Comparison of ENCODE assay signal across 8 cellular contexts in genomic region chr10:102432162-102432950, GRCh38. TPM values are rescaled to one million over a fixed set of nuclear protein-coding genes. Genes with fewer than 3 reads are reported as not detected.
DNase-seq lines count a peak whose midpoint lies in the region; ATAC-seq and TF ChIP-seq lines count a peak whose summit lies in the region.

Gene CUEDC2 (minus strand): TSS chr10:102432574. CDS start chr10:102425188, 7,386 bp downstream.

- CTCF ChIA-PET in Panc1 (lab: Charles Lee), result interaction anchor here (0.6 to 1.4 kb wide), 6 partner anchors 10 to 263 kb away, joined by 3 to 7 read pairs (median 5); no protein-coding TSS in a partner anchor

- POLR2A ChIA-PET in Panc1 (lab: Charles Lee), result interaction anchor here (0.5 to 0.7 kb wide), 5 partner anchors 10 to 1333 kb away, joined by 3 to 7 read pairs (median 5); no protein-coding TSS in a partner anchor

- H3K27ac ChIP-seq in Panc1 (ENCODE audit: low read length), result peak within 1 kb of the TSS; percentile 97
- peak within 1 kb of the TSS; percentile 79 for H3K27ac ChIP-seq in muscle layer of colon (ENCODE audit: low read depth, low read length)

- H3K36me3 Mint-ChIP-seq in activated T-cell treated with anti-CD3 and anti-CD28 coated beads, Interleukin-2, amount 50 U/mL, for 4 hours (ENCODE audit: insufficient read depth), result no peaks in the 10 kb centered on the region

- BruUV-seq in Panc1 (replicated peaks; lab: Mats Ljungman, UMichigan), result no TSS peak

- peak within 1 kb of the TSS; percentile 92 for H3K4me3 Mint-ChIP-seq in activated T-cell treated with anti-CD3 and anti-CD28 coated beads, Interleukin-2, amount 50 U/mL, for 4 hours

- H3K9ac ChIP-seq in muscle layer of colon (ENCODE audit: low read length), result peak within 1 kb of the TSS; percentile 98

- in situ Hi-C loops in Panc1 (cut with HindIII; ENCODE audit: low pct_unique_long_range_greater_than_20kb, low sequenced_read_pairs), result no loop called here

- intact Hi-C loops in Panc1 (cut with micrococcal nuclease; ENCODE audit: unreplicated experiment), result loop anchor here (5.0 kb wide), 1 partner anchor 45 kb away; no protein-coding TSS in a partner anchor

- H3K4me1 ChIP-seq in Panc1 (ENCODE audit: control insufficient read depth, insufficient read depth, low read length) (peaks cover 14% of the 10 kb centered on the region), muscle layer of colon (ENCODE audit: insufficient read depth, low read length) (peaks cover 8% of the 10 kb centered on the region)

- peaks cover 50% of the 10 kb centered on the region for H3K4me1 Mint-ChIP-seq in activated T-cell treated with anti-CD3 and anti-CD28 coated beads, Interleukin-2, amount 50 U/mL, for 4 hours (ENCODE audit: low read depth)

- TF ChIP-seq POLR2A in erythroblast (IDR thresholded peaks at IDR 0.05; ENCODE audit: low read length), result peak; percentile 71

- TF ChIP-seq CTCF in Panc1 (IDR thresholded peaks at IDR 0.05), result no peak

- DNase-seq in DMS53 treated with DMSO at 0.1 percent for 48 hours (lab: John Stamatoyannopoulos, UW; ENCODE audit: unreplicated experiment), result peak; percentile 91
- peak; percentile 97 for DNase-seq in KG1 (lab: John Stamatoyannopoulos, UW)
- DNase-seq in Panc1 (ENCODE audit: low read depth, low spot score), result peak; percentile 80
- DNase-seq in activated T-cell treated with anti-CD3 and anti-CD28 coated beads, Interleukin-2, amount 50 U/mL, for 4 hours, result peak; percentile 95
- peak; percentile 97 for DNase-seq in erythroblast (lab: John Stamatoyannopoulos, UW)
- peak; percentile 85 to 89 for DNase-seq in stimulated activated CD8-positive, alpha-beta memory T cell treated with anti-CD3 and anti-CD28 coated beads, Interleukin-7, amount 100 ng/mL, for 4 hours (ENCODE audit: low read depth in 2 of 2)

- H3K9me3 ChIP-seq in Panc1 (ENCODE audit: control insufficient read depth, insufficient read depth, low read depth, low read length) (no peaks in the 10 kb centered on the region), muscle layer of colon (ENCODE audit: low read length) (no peaks in the 10 kb centered on the region)

- no peaks in the 10 kb centered on the region for H3K9me3 Mint-ChIP-seq in activated T-cell treated with anti-CD3 and anti-CD28 coated beads, Interleukin-2, amount 50 U/mL, for 4 hours

- H3K36me3 ChIP-seq in Panc1 (ENCODE audit: control insufficient read depth, insufficient read depth, low read length) (no peaks in the 10 kb centered on the region; the same call in 1 of the 2 replicates), muscle layer of colon (ENCODE audit: insufficient read depth, low read length) (no peaks in the 10 kb centered on the region)

- no peaks in the 10 kb centered on the region for H3K27me3 Mint-ChIP-seq in activated T-cell treated with anti-CD3 and anti-CD28 coated beads, Interleukin-2, amount 50 U/mL, for 4 hours (ENCODE audit: low read depth)

- H3K27me3 ChIP-seq in Panc1 (ENCODE audit: control insufficient read depth, insufficient read depth, low read length) (no peaks in the 10 kb centered on the region), muscle layer of colon (ENCODE audit: control insufficient read depth in 1 of 2, insufficient read depth in 2 of 2, low read length in 2 of 2) (peaks cover 4% of the 10 kb centered on the region in 2 donors)

- ATAC-seq in GM21723 (IDR thresholded peaks at IDR 0.05; ENCODE audit: unreplicated experiment), result peak; percentile 85
- ATAC-seq in Panc1, result peak; percentile 96
- ATAC-seq in activated T-cell treated with anti-CD3 and anti-CD28 coated beads, Interleukin-2, amount 50 U/mL, for 4 hours, result peak; percentile 93 to 94

- H3K4me3 ChIP-seq in Panc1 (ENCODE audit: low read depth in 2 of 2, low read length in 2 of 2), result peak within 1 kb of the TSS; percentile 88 to 98
- H3K4me3 ChIP-seq in muscle layer of colon (ENCODE audit: low read depth in 1 of 2, low read length in 2 of 2), result peak within 1 kb of the TSS; percentile 85 to 98

RNA-seq across cellular contexts. Expression of gene CUEDC2, which starts in this region (rescaled TPM):
- total RNA-seq in Panc1 (2021; ENCODE audit: unreplicated experiment), result 79.3 TPM
- 128 TPM for polyA plus RNA-seq in Panc1 (2012; ENCODE audit: insufficient read length)
- total RNA-seq in activated T-cell treated with anti-CD3 and anti-CD28 coated beads, Interleukin-2, amount 50 U/mL, for 4 hours, result 10 to 100 TPM; 44.3 to 50.6 (median 45.3) TPM

Comparison
In these comparisons a context has a peak if more than half of its experiments do, and no peak if none do; other contexts are left out.
1. Peak in every context shown above with its lines: DNase-seq, ATAC-seq, H3K4me3 ChIP-seq and H3K27ac ChIP-seq.